39 cellular contexts compared by ENCODE assay signal in the genomic region with DNA sequence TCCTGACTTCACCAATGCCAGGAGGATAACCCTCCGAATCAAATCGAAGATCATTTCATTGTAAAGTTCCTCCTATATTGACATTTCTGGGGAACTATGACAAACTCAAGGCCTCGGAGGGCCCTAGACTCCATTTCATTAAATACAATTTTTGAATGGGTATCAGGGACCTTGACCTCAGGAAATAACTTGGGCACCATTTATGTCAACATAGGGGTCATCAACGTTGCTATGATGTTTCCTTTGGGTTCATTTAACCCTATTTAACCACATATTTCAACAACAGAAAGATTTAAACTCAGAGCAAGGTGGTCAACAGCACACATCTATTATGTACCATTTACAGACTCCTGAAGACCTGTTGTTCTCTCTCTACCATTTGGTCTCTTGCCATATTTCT.
"Had no signal": no experiment of that assay in that cellular context is flagged by ENCODE, and none has a peak within 500 bp of the region (broad histone marks: within the 10 kb centered on the region; RNA-seq: fewer than 3 reads in every experiment).

No MANE protein-coding gene starts in this region.

- FAIRE-seq: astrocyte had no signal

- ATAC-seq: activated naive CD4-positive, alpha-beta T cell treated with anti-CD3 and anti-CD28 coated beads, Interleukin-2, amount 50 U/mL, for 72 hours; activated naive CD8-positive, alpha-beta T cell treated with anti-CD3 and anti-CD28 coated beads, Interleukin-2, amount 50 U/mL, for 24 hours; activated T-cell treated with anti-CD3 and anti-CD28 coated beads, Interleukin-2, amount 50 U/mL, for 4 hours; activated T-cell treated with anti-CD3 and anti-CD28 coated beads, Interleukin-2, amount 50 U/mL, for 72 hours; activated T-helper 17 cell treated with anti-CD3 and anti-CD28 coated beads, Interleukin-2, amount 50 U/mL, for 72 hours had no signal

- H3K27me3 ChIP-seq: adrenal gland, ascending aorta, brain microvascular endothelial cell, breast epithelium, cardiac muscle cell had no signal

- H3K27ac ChIP-seq: adrenal gland, ascending aorta, brain microvascular endothelial cell, breast epithelium, cardiac muscle cell had no signal

- H3K4me1 ChIP-seq: adrenal gland, ascending aorta, breast epithelium had no signal

- DNase-seq: activated effector memory CD4-positive, alpha-beta T cell treated with anti-CD3 and anti-CD28 coated beads, Interleukin-2, amount 50 U/mL, for 16 hours; activated effector memory CD4-positive, alpha-beta T cell treated with Interleukin-2 at 50 U/mL for 16 hours; activated gamma-delta T cell; activated gamma-delta T cell treated with Interleukin-2 at 50 U/mL for 16 hours; activated naive CD4-positive, alpha-beta T cell; activated naive CD4-positive, alpha-beta T cell treated with anti-CD3 and anti-CD28 coated beads for 36 hours; activated naive CD4-positive, alpha-beta T cell treated with anti-CD3 and anti-CD28 coated beads, Interleukin-2, amount 10 ng/mL, durations not matched to agents 7 days and 5 days; activated naive CD4-positive, alpha-beta T cell treated with anti-CD3 and anti-CD28 coated beads, Interleukin-2, amount 50 U/mL, for 16 hours; activated naive CD4-positive, alpha-beta T cell treated with Interleukin-2 at 50 U/mL for 16 hours; activated naive CD8-positive, alpha-beta T cell treated with anti-CD3 and anti-CD28 coated beads for 36 hours; activated naive CD8-positive, alpha-beta T cell treated with anti-CD3 and anti-CD28 coated beads, Interleukin-2, amount 10 ng/mL, durations not matched to agents 7 days and 5 days; activated naive CD8-positive, alpha-beta T cell treated with anti-CD3 and anti-CD28 coated beads, Interleukin-2, amount 50 U/mL, for 24 hours; activated T-cell treated with anti-CD3 and anti-CD28 coated beads for 4 hours; activated T-cell treated with anti-CD3 and anti-CD28 coated beads, Interleukin-2, amount 50 U/mL, for 1 hour; activated T-cell treated with anti-CD3 and anti-CD28 coated beads, Interleukin-2, amount 50 U/mL, for 24 hours; activated T-cell treated with anti-CD3 and anti-CD28 coated beads, Interleukin-2, amount 50 U/mL, for 4 hours; activated T-cell treated with anti-CD3 and anti-CD28 coated beads, Interleukin-2, amount 50 U/mL, for 48 hours; activated T-cell treated with anti-CD3 and anti-CD28 coated beads, Interleukin-2, amount 50 U/mL, for 72 hours; adrenal gland; amniotic stem cell; amygdala; anterior cingulate cortex; aorta; brain microvascular endothelial cell; caudate nucleus; central memory CD4-positive, alpha-beta T cell; cerebellar nuclear complex had no signal

- H3K36me3 Mint-ChIP-seq: activated naive CD4-positive, alpha-beta T cell treated with anti-CD3 and anti-CD28 coated beads, Interleukin-2, amount 10 ng/mL, durations not matched to agents 7 days and 5 days; activated naive CD4-positive, alpha-beta T cell treated with anti-CD3 and anti-CD28 coated beads, Interleukin-2, amount 50 U/mL, for 24 hours; activated naive CD4-positive, alpha-beta T cell treated with anti-CD3 and anti-CD28 coated beads, Interleukin-2, amount 50 U/mL, for 72 hours; activated naive CD8-positive, alpha-beta T cell; activated naive CD8-positive, alpha-beta T cell treated with anti-CD3 and anti-CD28 coated beads for 36 hours; activated naive CD8-positive, alpha-beta T cell treated with anti-CD3 and anti-CD28 coated beads, Interleukin-2, amount 10 ng/mL, durations not matched to agents 7 days and 5 days; brain had no signal

- H3K27ac Mint-ChIP-seq: activated naive CD4-positive, alpha-beta T cell treated with anti-CD3 and anti-CD28 coated beads for 36 hours; activated naive CD4-positive, alpha-beta T cell treated with anti-CD3 and anti-CD28 coated beads, Interleukin-2, amount 10 ng/mL, durations not matched to agents 7 days and 5 days; activated naive CD4-positive, alpha-beta T cell treated with anti-CD3 and anti-CD28 coated beads, Interleukin-2, amount 50 U/mL, for 24 hours; activated naive CD4-positive, alpha-beta T cell treated with anti-CD3 and anti-CD28 coated beads, Interleukin-2, amount 50 U/mL, for 72 hours; activated naive CD8-positive, alpha-beta T cell; activated naive CD8-positive, alpha-beta T cell treated with anti-CD3 and anti-CD28 coated beads for 36 hours; activated naive CD8-positive, alpha-beta T cell treated with anti-CD3 and anti-CD28 coated beads, Interleukin-2, amount 10 ng/mL, durations not matched to agents 7 days and 5 days; activated naive CD8-positive, alpha-beta T cell treated with anti-CD3 and anti-CD28 coated beads, Interleukin-2, amount 50 U/mL, for 24 hours; activated T-cell treated with anti-CD3 and anti-CD28 coated beads, Interleukin-2, amount 50 U/mL, for 24 hours; activated T-cell treated with anti-CD3 and anti-CD28 coated beads, Interleukin-2, amount 50 U/mL, for 72 hours; activated T-helper 1 cell treated with anti-CD3 and anti-CD28 coated beads, Interleukin-12 subunit alpha, Interleukin-12 subunit beta, Interleukin-2, Interleukin-4 antibody, amounts not matched to agents 30 ng/mL and 10 ng/mL and 1 ng/mL, durations not matched to agents 14 hours and 24 hours and 36 hours; activated T-helper 17 cell treated with anti-CD3 and anti-CD28 coated beads, Interleukin-2, amount 50 U/mL, for 72 hours; activated T-helper 2 cell treated with anti-CD3 and anti-CD28 coated beads, Interferon-gamma antibody, Interleukin-2, Interleukin-4, amounts not matched to agents 10 μg/mL and 5 μg/mL and 100 μg/mL, durations not matched to agents 14 hours and 24 hours and 36 hours; brain had no signal

- H3K36me3 ChIP-seq: adrenal gland, ascending aorta, brain microvascular endothelial cell, breast epithelium, cardiac muscle cell had no signal

- H3K4me3 ChIP-seq: adrenal gland, ascending aorta, breast epithelium, cardiac muscle cell had no signal

- H3K9me3 ChIP-seq: adrenal gland, ascending aorta had no signal

- H3K27me3 Mint-ChIP-seq: activated naive CD4-positive, alpha-beta T cell treated with anti-CD3 and anti-CD28 coated beads, Interleukin-2, amount 10 ng/mL, durations not matched to agents 7 days and 5 days; activated naive CD4-positive, alpha-beta T cell treated with anti-CD3 and anti-CD28 coated beads, Interleukin-2, amount 50 U/mL, for 24 hours; activated naive CD8-positive, alpha-beta T cell; activated naive CD8-positive, alpha-beta T cell treated with anti-CD3 and anti-CD28 coated beads for 36 hours; activated naive CD8-positive, alpha-beta T cell treated with anti-CD3 and anti-CD28 coated beads, Interleukin-2, amount 10 ng/mL, durations not matched to agents 7 days and 5 days; activated naive CD8-positive, alpha-beta T cell treated with anti-CD3 and anti-CD28 coated beads, Interleukin-2, amount 50 U/mL, for 24 hours; activated T-cell treated with anti-CD3 and anti-CD28 coated beads, Interleukin-2, amount 50 U/mL, for 24 hours; activated T-helper 17 cell treated with anti-CD3 and anti-CD28 coated beads, Interleukin-2, amount 50 U/mL, for 72 hours; brain; central memory CD8-positive, alpha-beta T cell had no signal

- H3K4me3 Mint-ChIP-seq: activated naive CD4-positive, alpha-beta T cell treated with anti-CD3 and anti-CD28 coated beads for 36 hours; activated naive CD4-positive, alpha-beta T cell treated with anti-CD3 and anti-CD28 coated beads, Interleukin-2, amount 10 ng/mL, durations not matched to agents 7 days and 5 days; activated naive CD4-positive, alpha-beta T cell treated with anti-CD3 and anti-CD28 coated beads, Interleukin-2, amount 50 U/mL, for 24 hours; activated naive CD8-positive, alpha-beta T cell; activated naive CD8-positive, alpha-beta T cell treated with anti-CD3 and anti-CD28 coated beads for 36 hours; activated naive CD8-positive, alpha-beta T cell treated with anti-CD3 and anti-CD28 coated beads, Interleukin-2, amount 10 ng/mL, durations not matched to agents 7 days and 5 days; activated naive CD8-positive, alpha-beta T cell treated with anti-CD3 and anti-CD28 coated beads, Interleukin-2, amount 50 U/mL, for 24 hours; activated T-cell treated with anti-CD3 and anti-CD28 coated beads, Interleukin-2, amount 50 U/mL, for 24 hours; activated T-cell treated with anti-CD3 and anti-CD28 coated beads, Interleukin-2, amount 50 U/mL, for 4 hours; activated T-cell treated with anti-CD3 and anti-CD28 coated beads, Interleukin-2, amount 50 U/mL, for 72 hours; activated T-helper 1 cell treated with anti-CD3 and anti-CD28 coated beads, Interleukin-12 subunit alpha, Interleukin-12 subunit beta, Interleukin-2, Interleukin-4 antibody, amounts not matched to agents 30 ng/mL and 10 ng/mL and 1 ng/mL, durations not matched to agents 14 hours and 24 hours and 36 hours; activated T-helper 17 cell treated with anti-CD3 and anti-CD28 coated beads, Interleukin-2, amount 50 U/mL, for 72 hours; brain; central memory CD8-positive, alpha-beta T cell had no signal

- H3K4me1 Mint-ChIP-seq: activated naive CD4-positive, alpha-beta T cell treated with anti-CD3 and anti-CD28 coated beads, Interleukin-2, amount 10 ng/mL, durations not matched to agents 7 days and 5 days; activated naive CD4-positive, alpha-beta T cell treated with anti-CD3 and anti-CD28 coated beads, Interleukin-2, amount 50 U/mL, for 24 hours; activated naive CD8-positive, alpha-beta T cell treated with anti-CD3 and anti-CD28 coated beads for 36 hours; activated naive CD8-positive, alpha-beta T cell treated with anti-CD3 and anti-CD28 coated beads, Interleukin-2, amount 10 ng/mL, durations not matched to agents 7 days and 5 days; activated naive CD8-positive, alpha-beta T cell treated with anti-CD3 and anti-CD28 coated beads, Interleukin-2, amount 50 U/mL, for 24 hours; activated T-helper 17 cell treated with anti-CD3 and anti-CD28 coated beads, Interleukin-2, amount 50 U/mL, for 72 hours; brain; central memory CD8-positive, alpha-beta T cell had no signal
